9 cellular contexts compared by ENCODE assay signal in the genomic region with DNA sequence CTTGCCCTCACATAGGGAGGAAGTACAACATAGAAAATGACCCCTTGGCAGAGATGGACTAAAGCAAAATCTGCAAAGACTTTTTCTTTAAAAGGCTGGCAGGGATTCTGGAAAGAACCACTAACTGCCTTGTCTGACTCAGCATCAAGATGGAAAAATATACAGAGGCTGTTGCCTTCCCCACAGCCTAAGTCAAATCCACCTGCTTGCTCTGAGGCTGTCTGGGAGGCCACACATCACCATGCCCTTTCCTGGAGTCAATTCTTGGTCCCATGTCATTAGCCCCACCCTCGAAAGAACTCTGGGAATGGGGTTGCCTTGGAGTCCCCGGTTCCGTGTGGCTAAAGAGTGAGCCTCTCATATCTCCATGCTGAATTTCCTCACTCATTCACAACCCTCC. TPM values are rescaled to one million over a fixed set of nuclear protein-coding genes. Genes with fewer than 3 reads are reported as not detected.
DNase-seq lines count a peak whose midpoint lies in the region; ATAC-seq and TF ChIP-seq lines count a peak whose summit lies in the region.
"Had no signal": no experiment of that assay in that cellular context is flagged by ENCODE, and none has a peak within 500 bp of the region (broad histone marks: within the 10 kb centered on the region; RNA-seq: fewer than 3 reads in every experiment).

No MANE protein-coding gene starts in this region.

- WGBS in thyroid gland, 2 donors, result 80 to 87% methylated on average over 3 of the region's 3 CpGs

- H3K4me1 ChIP-seq in thyroid gland, result peaks cover 14 to 39% of the 10 kb centered on the region in 2 donors

- CTCF ChIA-PET in activated CD4-positive, alpha-beta T cell treated with anti-CD3 and anti-CD28 coated beads, Interleukin-2, amount 10 ng/mL, durations not matched to agents 7 days and 5 days (lab: Charles Lee), result interaction anchor here (0.9 kb wide), 1 partner anchor 23 kb away, joined by 3 read pairs; no protein-coding TSS in a partner anchor

- intact Hi-C loops in thyroid gland (cut with DNase I), result no loop called here

- H3K27ac ChIP-seq in thyroid gland, result peak overlapping the region; percentile 58 to 64 (median 63)

- no peak for DNase-seq in activated CD4-positive, alpha-beta T cell treated with anti-CD3 and anti-CD28 coated beads, Interleukin-2, amount 10 ng/mL, durations not matched to agents 7 days and 5 days
- DNase-seq in activated CD4-positive, alpha-beta T cell treated with anti-CD3 and anti-CD28 coated beads, Interleukin-2, amount 50 U/mL, for 48 hours, result no peak
- DNase-seq in activated naive CD8-positive, alpha-beta T cell treated with anti-CD3 and anti-CD28 coated beads, Interleukin-2, amount 10 ng/mL, durations not matched to agents 7 days and 5 days, result no peak
- DNase-seq in kidney tubule cell (ENCODE audit: low spot score) (peak; percentile 43), thyroid gland (no peak), anterior cingulate cortex (lab: John Stamatoyannopoulos, UW) (no peak), NCI-H345 treated with DMSO at 0.1 percent for 48 hours (lab: John Stamatoyannopoulos, UW; ENCODE audit: unreplicated experiment) (no peak)
- DNase-seq in stimulated activated CD4-positive, alpha-beta T cell treated with anti-CD3 and anti-CD28 coated beads, Interleukin-4, amount 100 ng/mL, for 1 hour, result no peak
- DNase-seq: NCI-H82 had no signal

- no peak for TF ChIP-seq CTCF in thyroid gland (IDR thresholded peaks at IDR 0.05)

- no peaks in the 10 kb centered on the region for H3K9me3 Mint-ChIP-seq in activated CD4-positive, alpha-beta T cell treated with anti-CD3 and anti-CD28 coated beads, Interleukin-2, amount 10 ng/mL, durations not matched to agents 7 days and 5 days
- no peaks in the 10 kb centered on the region for H3K9me3 Mint-ChIP-seq in activated naive CD8-positive, alpha-beta T cell treated with anti-CD3 and anti-CD28 coated beads, Interleukin-2, amount 10 ng/mL, durations not matched to agents 7 days and 5 days

- POLR2A ChIA-PET in activated CD4-positive, alpha-beta T cell treated with anti-CD3 and anti-CD28 coated beads, Interleukin-2, amount 10 ng/mL, durations not matched to agents 7 days and 5 days (lab: Charles Lee), result no interaction called here
- POLR2A ChIA-PET in activated naive CD8-positive, alpha-beta T cell treated with anti-CD3 and anti-CD28 coated beads, Interleukin-2, amount 10 ng/mL, durations not matched to agents 7 days and 5 days (lab: Charles Lee), result no interaction called here

- no peak overlapping the region for H3K4me3 Mint-ChIP-seq in activated CD4-positive, alpha-beta T cell treated with anti-CD3 and anti-CD28 coated beads, Interleukin-2, amount 10 ng/mL, durations not matched to agents 7 days and 5 days
- peak overlapping the region; percentile 65 for H3K4me3 Mint-ChIP-seq in activated naive CD8-positive, alpha-beta T cell treated with anti-CD3 and anti-CD28 coated beads, Interleukin-2, amount 10 ng/mL, durations not matched to agents 7 days and 5 days

- H3K4me1 Mint-ChIP-seq in activated CD4-positive, alpha-beta T cell treated with anti-CD3 and anti-CD28 coated beads, Interleukin-2, amount 10 ng/mL, durations not matched to agents 7 days and 5 days, result peaks cover 75% of the 10 kb centered on the region
- peaks cover 50% of the 10 kb centered on the region for H3K4me1 Mint-ChIP-seq in activated naive CD8-positive, alpha-beta T cell treated with anti-CD3 and anti-CD28 coated beads, Interleukin-2, amount 10 ng/mL, durations not matched to agents 7 days and 5 days

- no peaks in the 10 kb centered on the region for H3K27me3 Mint-ChIP-seq in activated CD4-positive, alpha-beta T cell treated with anti-CD3 and anti-CD28 coated beads, Interleukin-2, amount 10 ng/mL, durations not matched to agents 7 days and 5 days
- no peaks in the 10 kb centered on the region for H3K27me3 Mint-ChIP-seq in activated naive CD8-positive, alpha-beta T cell treated with anti-CD3 and anti-CD28 coated beads, Interleukin-2, amount 10 ng/mL, durations not matched to agents 7 days and 5 days

- peaks cover 37% of the 10 kb centered on the region for H3K36me3 Mint-ChIP-seq in activated CD4-positive, alpha-beta T cell treated with anti-CD3 and anti-CD28 coated beads, Interleukin-2, amount 10 ng/mL, durations not matched to agents 7 days and 5 days (ENCODE audit: low read depth)
- H3K36me3 Mint-ChIP-seq in activated naive CD8-positive, alpha-beta T cell treated with anti-CD3 and anti-CD28 coated beads, Interleukin-2, amount 10 ng/mL, durations not matched to agents 7 days and 5 days, result peaks cover 7% of the 10 kb centered on the region

- no peaks in the 10 kb centered on the region for H3K9me3 ChIP-seq in thyroid gland

- H3K27ac Mint-ChIP-seq in activated CD4-positive, alpha-beta T cell treated with anti-CD3 and anti-CD28 coated beads, Interleukin-2, amount 10 ng/mL, durations not matched to agents 7 days and 5 days, result peak overlapping the region; percentile 78
- peak overlapping the region; percentile 81 for H3K27ac Mint-ChIP-seq in activated naive CD8-positive, alpha-beta T cell treated with anti-CD3 and anti-CD28 coated beads, Interleukin-2, amount 10 ng/mL, durations not matched to agents 7 days and 5 days

- H3K36me3 ChIP-seq in thyroid gland, result no peaks in the 10 kb centered on the region

- no peak overlapping the region for H3K4me3 ChIP-seq in thyroid gland (replicated peaks in 1 of 3)

- no peaks in the 10 kb centered on the region for H3K27me3 ChIP-seq in thyroid gland

- no peak for TF ChIP-seq POLR2A in thyroid gland (IDR thresholded peaks at IDR 0.05)

- ATAC-seq in activated naive CD8-positive, alpha-beta T cell treated with anti-CD3 and anti-CD28 coated beads, Interleukin-2, amount 10 ng/mL, durations not matched to agents 7 days and 5 days (ENCODE audit: low read depth), result no peak

RNA-seq across cellular contexts. Expression of a gene that starts 39.5 kb away (rescaled TPM):
- not detected for total RNA-seq in activated CD4-positive, alpha-beta T cell treated with anti-CD3 and anti-CD28 coated beads, Interleukin-2, amount 10 ng/mL, durations not matched to agents 7 days and 5 days
- not detected for total RNA-seq in activated naive CD8-positive, alpha-beta T cell treated with anti-CD3 and anti-CD28 coated beads, Interleukin-2, amount 10 ng/mL, durations not matched to agents 7 days and 5 days
- total RNA-seq in thyroid gland, result not detected
